ENCODE assay signal across 29 cellular contexts in genomic region chr7:104903781-104904180, GRCh38.
"Had no signal": no experiment of that assay in that cellular context is flagged by ENCODE, and none has a peak within 500 bp of the region (broad histone marks: within the 10 kb centered on the region; RNA-seq: fewer than 3 reads in every experiment).

No MANE protein-coding gene starts in this region.

- H3K27me3 ChIP-seq: stomach, suprapubic skin, testis, thyroid gland, tibial artery, tibial nerve, transverse colon, upper lobe of left lung, upper lobe of right lung, uterus, vagina had no signal

- H3K9me3 ChIP-seq: stomach, suprapubic skin, testis, thoracic aorta, thyroid gland, tibial artery, tibial nerve, transverse colon, upper lobe of left lung, upper lobe of right lung, uterus, vagina had no signal

- ATAC-seq: stimulated activated effector memory CD8-positive, alpha-beta T cell treated with anti-CD3 and anti-CD28 coated beads, Interleukin-12 subunit alpha, Interleukin-12 subunit beta, amount 100 ng/mL, for 72 hours; stimulated activated memory B cell treated with anti-CD40 and anti-IgM and Interleukin-4, amounts not matched to agents 10 μg/mL and 1 μg/mL and 100 μg/mL, for 72 hours; stimulated activated naive B cell treated with anti-CD40 and anti-IgM and Interleukin-4, amounts not matched to agents 10 μg/mL and 1 μg/mL and 100 μg/mL, for 72 hours; stimulated activated naive CD8-positive, alpha-beta T cell treated with anti-CD3 and anti-CD28 coated beads, Interleukin-15, amount 100 ng/mL, for 72 hours; stimulated activated naive CD8-positive, alpha-beta T cell treated with anti-CD3 and anti-CD28 coated beads, Interleukin-15, Interleukin-2, amounts not matched to agents 100 U/mL and 50 U/mL, for 24 hours; upper lobe of right lung had no signal

- H3K36me3 Mint-ChIP-seq: stimulated activated effector memory CD8-positive, alpha-beta T cell treated with anti-CD3 and anti-CD28 coated beads, Interleukin-12 subunit alpha, Interleukin-12 subunit beta, amount 100 ng/mL, for 72 hours; stimulated activated memory B cell treated with anti-CD40 and anti-IgM and Interleukin-4, amounts not matched to agents 10 μg/mL and 1 μg/mL and 100 μg/mL, for 72 hours; stimulated activated naive B cell treated with anti-CD40 and anti-IgM and Interleukin-4, amounts not matched to agents 10 μg/mL and 1 μg/mL and 100 μg/mL, for 72 hours; type B pancreatic cell had no signal

- H3K36me3 ChIP-seq: stomach, suprapubic skin, thoracic aorta, thyroid gland, tibial artery, tibial nerve, transverse colon, upper lobe of left lung, upper lobe of right lung, uterus, vagina had no signal

- H3K4me3 ChIP-seq: stomach, suprapubic skin, testis, thoracic aorta, thyroid gland, tibial artery, tibial nerve, transverse colon, upper lobe of left lung, upper lobe of right lung, uterus, vagina had no signal

- H3K27me3 Mint-ChIP-seq: stimulated activated memory B cell treated with anti-CD40 and anti-IgM and Interleukin-4, amounts not matched to agents 10 μg/mL and 1 μg/mL and 100 μg/mL, for 72 hours; stimulated activated naive CD8-positive, alpha-beta T cell treated with anti-CD3 and anti-CD28 coated beads, Interleukin-15, amount 100 ng/mL, for 72 hours had no signal

- H3K9me3 Mint-ChIP-seq: stimulated activated effector memory CD8-positive, alpha-beta T cell treated with anti-CD3 and anti-CD28 coated beads, Interleukin-12 subunit alpha, Interleukin-12 subunit beta, amount 100 ng/mL, for 72 hours; stimulated activated memory B cell treated with anti-CD40 and anti-IgM and Interleukin-4, amounts not matched to agents 10 μg/mL and 1 μg/mL and 100 μg/mL, for 72 hours; stimulated activated naive B cell treated with anti-CD40 and anti-IgM and Interleukin-4, amounts not matched to agents 10 μg/mL and 1 μg/mL and 100 μg/mL, for 72 hours; stimulated activated naive CD8-positive, alpha-beta T cell treated with anti-CD3 and anti-CD28 coated beads, Interleukin-15, amount 100 ng/mL, for 72 hours; stimulated activated naive CD8-positive, alpha-beta T cell treated with anti-CD3 and anti-CD28 coated beads, Interleukin-15, Interleukin-2, amounts not matched to agents 100 ng/mL and 50 ng/mL, for 24 hours; type B pancreatic cell had no signal

- H3K4me1 ChIP-seq: stomach, testis, tibial artery, upper lobe of left lung, upper lobe of right lung, uterus, vagina had no signal

- DNase-seq: stimulated activated CD4-positive, alpha-beta T cell treated with anti-CD3 and anti-CD28 coated beads, Interleukin-2, amount 100 ng/mL, for 48 hours; stimulated activated CD4-positive, alpha-beta T cell treated with anti-CD3 and anti-CD28 coated beads, Interleukin-4, amount 100 ng/mL, for 1 hour; stimulated activated CD4-positive, alpha-beta T cell treated with anti-CD3 and anti-CD28 coated beads, Interleukin-4, amount 100 ng/mL, for 24 hours; stimulated activated CD4-positive, alpha-beta T cell treated with anti-CD3 and anti-CD28 coated beads, Interleukin-4, amount 100 ng/mL, for 4 hours; stimulated activated CD8-positive, alpha-beta memory T cell treated with anti-CD3 and anti-CD28 coated beads, Interleukin-4, amount 100 ng/mL, for 48 hours; stimulated activated naive B cell treated with anti-CD40 and anti-IgM and Interleukin-4, amounts not matched to agents 10 μg/mL and 1 μg/mL and 100 μg/mL, for 72 hours; stimulated activated naive CD4-positive, alpha-beta T cell; stimulated activated naive CD4-positive, alpha-beta T cell treated with Interleukin-2 at 50 U/mL for 16 hours; stimulated activated naive CD8-positive, alpha-beta T cell treated with anti-CD3 and anti-CD28 coated beads, Interleukin-15, amount 100 ng/mL, for 72 hours; stimulated activated naive CD8-positive, alpha-beta T cell treated with anti-CD3 and anti-CD28 coated beads, Interleukin-15, Interleukin-2, amounts not matched to agents 100 U/mL and 50 U/mL, for 24 hours; stomach; substantia nigra; testis; thyroid gland; tibial artery; transverse colon; trophoblast cell; upper lobe of left lung; upper lobe of right lung; uterus had no signal

- FAIRE-seq: urothelium cell line had no signal

- H3K27ac Mint-ChIP-seq: stimulated activated effector memory CD8-positive, alpha-beta T cell treated with anti-CD3 and anti-CD28 coated beads, Interleukin-12 subunit alpha, Interleukin-12 subunit beta, amount 100 ng/mL, for 72 hours; stimulated activated memory B cell treated with anti-CD40 and anti-IgM and Interleukin-4, amounts not matched to agents 10 μg/mL and 1 μg/mL and 100 μg/mL, for 72 hours; stimulated activated naive B cell treated with anti-CD40 and anti-IgM and Interleukin-4, amounts not matched to agents 10 μg/mL and 1 μg/mL and 100 μg/mL, for 72 hours; stimulated activated naive CD8-positive, alpha-beta T cell treated with anti-CD3 and anti-CD28 coated beads, Interleukin-15, amount 100 ng/mL, for 72 hours; stimulated activated naive CD8-positive, alpha-beta T cell treated with anti-CD3 and anti-CD28 coated beads, Interleukin-15, Interleukin-2, amounts not matched to agents 100 ng/mL and 50 ng/mL, for 24 hours; type B pancreatic cell had no signal

- H3K4me3 Mint-ChIP-seq: stimulated activated effector memory CD8-positive, alpha-beta T cell treated with anti-CD3 and anti-CD28 coated beads, Interleukin-12 subunit alpha, Interleukin-12 subunit beta, amount 100 ng/mL, for 72 hours; stimulated activated memory B cell treated with anti-CD40 and anti-IgM and Interleukin-4, amounts not matched to agents 10 μg/mL and 1 μg/mL and 100 μg/mL, for 72 hours; stimulated activated naive B cell treated with anti-CD40 and anti-IgM and Interleukin-4, amounts not matched to agents 10 μg/mL and 1 μg/mL and 100 μg/mL, for 72 hours; stimulated activated naive CD8-positive, alpha-beta T cell treated with anti-CD3 and anti-CD28 coated beads, Interleukin-15, amount 100 ng/mL, for 72 hours; stimulated activated naive CD8-positive, alpha-beta T cell treated with anti-CD3 and anti-CD28 coated beads, Interleukin-15, Interleukin-2, amounts not matched to agents 100 ng/mL and 50 ng/mL, for 24 hours; type B pancreatic cell had no signal

- H3K27ac ChIP-seq: stomach, suprapubic skin, testis, thoracic aorta, thyroid gland, tibial artery, transverse colon, upper lobe of left lung, upper lobe of right lung, uterus, vagina had no signal

- H3K4me1 Mint-ChIP-seq: stimulated activated effector memory CD8-positive, alpha-beta T cell treated with anti-CD3 and anti-CD28 coated beads, Interleukin-12 subunit alpha, Interleukin-12 subunit beta, amount 100 ng/mL, for 72 hours; stimulated activated memory B cell treated with anti-CD40 and anti-IgM and Interleukin-4, amounts not matched to agents 10 μg/mL and 1 μg/mL and 100 μg/mL, for 72 hours; stimulated activated naive B cell treated with anti-CD40 and anti-IgM and Interleukin-4, amounts not matched to agents 10 μg/mL and 1 μg/mL and 100 μg/mL, for 72 hours; stimulated activated naive CD8-positive, alpha-beta T cell treated with anti-CD3 and anti-CD28 coated beads, Interleukin-15, amount 100 ng/mL, for 72 hours had no signal
